Comparison of ENCODE assay signal across 1 cellular context in the genomic region with DNA sequence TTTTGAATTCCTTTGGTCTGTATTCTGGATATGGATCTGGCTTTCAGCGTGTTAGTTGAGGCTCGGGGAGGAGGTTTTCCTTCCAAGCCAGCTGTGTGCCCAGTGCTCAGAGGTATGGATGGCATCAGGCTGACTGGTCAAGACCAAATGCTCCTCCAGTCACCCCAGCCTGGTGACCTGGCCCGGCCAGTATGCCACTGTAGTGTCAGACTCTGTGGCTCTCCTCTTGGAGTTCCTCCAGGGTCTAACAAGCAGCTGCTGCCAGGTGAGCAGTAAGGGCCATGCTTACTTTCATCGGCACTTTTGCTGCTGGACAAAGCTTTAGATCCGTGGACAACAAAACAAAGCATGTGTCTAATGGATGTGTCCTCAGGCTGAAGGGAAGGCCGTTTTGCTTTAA.
TF ChIP-seq lines count a peak whose summit lies in the region.

No MANE protein-coding gene starts in this region.

TF ChIP-seq in WTC11, 78 proteins besides CTCF, POLR2A, EP300 and RAD21 (continued from another document):
- TF ChIP-seq, protein P1, sequence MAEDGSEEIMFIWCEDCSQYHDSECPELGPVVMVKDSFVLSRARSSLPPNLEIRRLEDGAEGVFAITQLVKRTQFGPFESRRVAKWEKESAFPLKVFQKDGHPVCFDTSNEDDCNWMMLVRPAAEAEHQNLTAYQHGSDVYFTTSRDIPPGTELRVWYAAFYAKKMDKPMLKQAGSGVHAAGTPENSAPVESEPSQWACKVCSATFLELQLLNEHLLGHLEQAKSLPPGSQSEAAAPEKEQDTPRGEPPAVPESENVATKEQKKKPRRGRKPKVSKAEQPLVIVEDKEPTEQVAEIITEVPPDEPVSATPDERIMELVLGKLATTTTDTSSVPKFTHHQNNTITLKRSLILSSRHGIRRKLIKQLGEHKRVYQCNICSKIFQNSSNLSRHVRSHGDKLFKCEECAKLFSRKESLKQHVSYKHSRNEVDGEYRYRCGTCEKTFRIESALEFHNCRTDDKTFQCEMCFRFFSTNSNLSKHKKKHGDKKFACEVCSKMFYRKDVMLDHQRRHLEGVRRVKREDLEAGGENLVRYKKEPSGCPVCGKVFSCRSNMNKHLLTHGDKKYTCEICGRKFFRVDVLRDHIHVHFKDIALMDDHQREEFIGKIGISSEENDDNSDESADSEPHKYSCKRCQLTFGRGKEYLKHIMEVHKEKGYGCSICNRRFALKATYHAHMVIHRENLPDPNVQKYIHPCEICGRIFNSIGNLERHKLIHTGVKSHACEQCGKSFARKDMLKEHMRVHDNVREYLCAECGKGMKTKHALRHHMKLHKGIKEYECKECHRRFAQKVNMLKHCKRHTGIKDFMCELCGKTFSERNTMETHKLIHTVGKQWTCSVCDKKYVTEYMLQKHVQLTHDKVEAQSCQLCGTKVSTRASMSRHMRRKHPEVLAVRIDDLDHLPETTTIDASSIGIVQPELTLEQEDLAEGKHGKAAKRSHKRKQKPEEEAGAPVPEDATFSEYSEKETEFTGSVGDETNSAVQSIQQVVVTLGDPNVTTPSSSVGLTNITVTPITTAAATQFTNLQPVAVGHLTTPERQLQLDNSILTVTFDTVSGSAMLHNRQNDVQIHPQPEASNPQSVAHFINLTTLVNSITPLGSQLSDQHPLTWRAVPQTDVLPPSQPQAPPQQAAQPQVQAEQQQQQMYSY (CRISPR knock-in tag; IDR thresholded peaks at IDR 0.05), result no peak
- TF ChIP-seq KAT7 (CRISPR knock-in tag; IDR thresholded peaks at IDR 0.05; ENCODE audit: borderline replicate concordance) (no peak), ETV6 (CRISPR knock-in tag; IDR thresholded peaks at IDR 0.05) (no peak)
- TF ChIP-seq, protein P2, sequence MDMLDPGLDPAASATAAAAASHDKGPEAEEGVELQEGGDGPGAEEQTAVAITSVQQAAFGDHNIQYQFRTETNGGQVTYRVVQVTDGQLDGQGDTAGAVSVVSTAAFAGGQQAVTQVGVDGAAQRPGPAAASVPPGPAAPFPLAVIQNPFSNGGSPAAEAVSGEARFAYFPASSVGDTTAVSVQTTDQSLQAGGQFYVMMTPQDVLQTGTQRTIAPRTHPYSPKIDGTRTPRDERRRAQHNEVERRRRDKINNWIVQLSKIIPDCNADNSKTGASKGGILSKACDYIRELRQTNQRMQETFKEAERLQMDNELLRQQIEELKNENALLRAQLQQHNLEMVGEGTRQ (CRISPR knock-in tag; IDR thresholded peaks at IDR 0.05), result no peak
